In genomic region chr16:77190478-77191258, GRCh38 we compare ENCODE assay signal across 1 cellular context.
A peak's percentile ranks its signal among the peaks of the same experiment; 100 is the strongest.
TF ChIP-seq lines count a peak whose summit lies in the region.

MON1B (plus strand) TSS chr16:77191190; CDS start chr16:77191486, 296 bp downstream.

TF ChIP-seq in HepG2, 621 proteins besides CTCF, POLR2A, EP300 and RAD21 (continued from another document and continues in another):
- TF ChIP-seq HNF1A (IDR thresholded peaks at IDR 0.05; ENCODE audit: low read depth) (no peak), HNF1A (CRISPR knock-in tag; IDR thresholded peaks at IDR 0.05; ENCODE audit: borderline replicate concordance) (no peak; the same call in 1 of the 2 replicates), FOSL2 (CRISPR knock-in tag; IDR thresholded peaks at IDR 0.05) (peak; percentile 39; the same call in 1 of the 2 replicates), RARG (CRISPR knock-in tag; IDR thresholded peaks at IDR 0.05; ENCODE audit: low read depth) (no peak), SRSF1 (optimal IDR thresholded peaks at IDR 0.05; ENCODE audit: low read depth, low read length) (peak; percentile 97), STAG1 (CRISPR knock-in tag; IDR thresholded peaks at IDR 0.05) (no peak), CCAR2 (optimal IDR thresholded peaks at IDR 0.05; ENCODE audit: low read depth, low read length) (no peak), PATZ1 (CRISPR knock-in tag; IDR thresholded peaks at IDR 0.05) (peak; percentile 99), UBTF (CRISPR knock-in tag; IDR thresholded peaks at IDR 0.05) (peak; percentile 61), ZKSCAN8 (CRISPR knock-in tag; IDR thresholded peaks at IDR 0.05; ENCODE audit: borderline replicate concordance) (no peak; the same call in 1 of the 2 replicates), DMAP1 (CRISPR knock-in tag; IDR thresholded peaks at IDR 0.05) (peak; percentile 76), ZNF367 (CRISPR knock-in tag; IDR thresholded peaks at IDR 0.05; ENCODE audit: borderline replicate concordance) (no peak), ZFP62 (CRISPR knock-in tag; IDR thresholded peaks at IDR 0.05) (no peak; the same call in 1 of the 2 replicates), HNF1B (CRISPR knock-in tag; IDR thresholded peaks at IDR 0.05) (peak; percentile 73), HNRNPK (IDR thresholded peaks at IDR 0.05; ENCODE audit: low read depth, low read length, poor library complexity, severe bottlenecking) (no peak), HBP1 (CRISPR knock-in tag; IDR thresholded peaks at IDR 0.05; ENCODE audit: low read depth) (no peak), XBP1 (CRISPR knock-in tag; IDR thresholded peaks at IDR 0.05) (no peak), SALL1 (CRISPR knock-in tag; IDR thresholded peaks at IDR 0.05) (peak; percentile 71), RFX1 (IDR thresholded peaks at IDR 0.05) (no peak), KAT2B (IDR thresholded peaks at IDR 0.05; ENCODE audit: borderline replicate concordance, low read depth, low read length) (peak; percentile 43; the same call in 1 of the 2 replicates), ZNF891 (CRISPR knock-in tag; IDR thresholded peaks at IDR 0.05) (peak; percentile 72; the same call in 1 of the 2 replicates), ZNF33A (CRISPR knock-in tag; IDR thresholded peaks at IDR 0.05; ENCODE audit: borderline replicate concordance) (no peak), REXO4 (CRISPR knock-in tag; IDR thresholded peaks at IDR 0.05; ENCODE audit: borderline replicate concordance) (no peak), ZSCAN5A (CRISPR knock-in tag; IDR thresholded peaks at IDR 0.05; ENCODE audit: borderline replicate concordance) (no peak), ZNF451 (CRISPR knock-in tag; IDR thresholded peaks at IDR 0.05) (peak; percentile 19; the same call in 1 of the 2 replicates), FOXK2 (IDR thresholded peaks at IDR 0.05) (peak; percentile 75; the same call in 1 of the 2 replicates), ZC3H13 (CRISPR knock-in tag; IDR thresholded peaks at IDR 0.05) (0 out of 2 replicates have a peak, but pooled peaks have one; percentile 21), SP4 (CRISPR knock-in tag; IDR thresholded peaks at IDR 0.05) (peak; percentile 88), SMYD3 (CRISPR knock-in tag; IDR thresholded peaks at IDR 0.05) (no peak; the same call in 1 of the 2 replicates), BRD4 (CRISPR knock-in tag; IDR thresholded peaks at IDR 0.05) (0 out of 2 replicates have a peak, but pooled peaks have one; percentile 56), SETDB1 (CRISPR knock-in tag; IDR thresholded peaks at IDR 0.05; ENCODE audit: borderline replicate concordance) (no peak), ZNF720 (CRISPR knock-in tag; IDR thresholded peaks at IDR 0.05) (no peak), GLI4 (CRISPR knock-in tag; IDR thresholded peaks at IDR 0.05; ENCODE audit: borderline replicate concordance) (peak; percentile 16; the same call in 1 of the 2 replicates), MLXIP (CRISPR knock-in tag; IDR thresholded peaks at IDR 0.05; ENCODE audit: borderline replicate concordance) (no peak), ZNF770 (CRISPR knock-in tag; IDR thresholded peaks at IDR 0.05) (no peak), TIGD3 (CRISPR knock-in tag; IDR thresholded peaks at IDR 0.05; ENCODE audit: borderline replicate concordance) (no peak; the same call in 1 of the 2 replicates), ZBTB42 (CRISPR knock-in tag; IDR thresholded peaks at IDR 0.05) (peak; percentile 80; the same call in 1 of the 2 replicates), NFE2 (CRISPR knock-in tag; IDR thresholded peaks at IDR 0.05) (0 out of 2 replicates have a peak, but pooled peaks have one; percentile 14), ATRX (CRISPR knock-in tag; IDR thresholded peaks at IDR 0.05; ENCODE audit: borderline replicate concordance) (no peak), ZNF619 (CRISPR knock-in tag; IDR thresholded peaks at IDR 0.05) (peak; percentile 43; the same call in 1 of the 2 replicates)
